7 cellular contexts compared by ENCODE assay signal in the genomic region with DNA sequence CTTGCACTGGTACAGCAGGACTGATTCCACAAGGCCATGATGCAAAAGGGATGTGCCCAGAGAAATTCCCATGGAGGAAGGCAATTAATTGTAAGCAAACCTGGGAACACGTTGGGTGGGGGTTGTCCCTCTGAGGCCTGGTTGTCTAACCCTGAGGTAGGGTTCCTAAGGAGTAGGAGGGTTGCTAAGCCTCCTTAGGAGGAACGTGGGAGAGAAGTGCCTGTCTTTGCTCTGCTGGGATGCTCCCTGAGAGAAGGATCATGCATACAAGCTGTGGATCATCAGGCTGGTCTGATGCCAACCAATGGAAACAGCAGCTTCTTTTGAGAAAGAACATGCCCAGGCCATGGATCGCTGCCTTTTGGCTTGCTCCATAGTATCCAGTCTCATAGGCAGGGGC.
"Had no signal": no experiment of that assay in that cellular context is flagged by ENCODE, and none has a peak within 500 bp of the region (broad histone marks: within the 10 kb centered on the region; RNA-seq: fewer than 3 reads in every experiment).

No MANE protein-coding gene starts in this region.

- H3K27me3 Mint-ChIP-seq: IgD-negative memory B cell had no signal

- H3K36me3 Mint-ChIP-seq: IgD-negative memory B cell had no signal

- DNase-seq: H9, HCEC 1CT, KBM-7 had no signal

- H3K27ac ChIP-seq: HL-60 had no signal

- H3K27ac Mint-ChIP-seq: GM23338, H9, IgD-negative memory B cell had no signal

- H3K4me3 Mint-ChIP-seq: GM23338, H9, IgD-negative memory B cell had no signal

- H3K4me3 ChIP-seq: GM23338 had no signal

- H3K9me3 Mint-ChIP-seq: GM23338, H9, IgD-negative memory B cell had no signal

- ATAC-seq: GM23338, HepG2 had no signal
